Comparison of ENCODE assay signal across 15 cellular contexts in genomic region chr4:5996641-5997040, GRCh38. TPM values are rescaled to one million over a fixed set of nuclear protein-coding genes. Genes with fewer than 3 reads are reported as not detected.
DNase-seq lines count a peak whose midpoint lies in the region; ATAC-seq lines count a peak whose summit lies in the region.
"Had no signal": no experiment of that assay in that cellular context is flagged by ENCODE, and none has a peak within 500 bp of the region (broad histone marks: within the 10 kb centered on the region; RNA-seq: fewer than 3 reads in every experiment).

No MANE protein-coding gene starts in this region.

- H3K9ac ChIP-seq in Karpas-422 (ENCODE audit: low read length): peak overlapping the region; percentile 39

- H4K20me1 ChIP-seq in Karpas-422 (ENCODE audit: insufficient read depth, low read depth, low read length): no peaks in the 10 kb centered on the region

- H3K27ac Mint-ChIP-seq in CD8-positive, alpha-beta memory T cell: peak overlapping the region in 2 of 8 donors; percentile 14 to 37
- H3K27ac Mint-ChIP-seq in activated CD4-positive, alpha-beta T cell treated with anti-CD3 and anti-CD28 coated beads, Interleukin-2, amount 10 ng/mL, durations not matched to agents 24 days and 14 days: no peak overlapping the region
- H3K27ac Mint-ChIP-seq: CD4-positive, alpha-beta T cell had no signal

- intact Hi-C loops in activated CD4-positive, alpha-beta T cell treated with anti-CD3 and anti-CD28 coated beads, Interleukin-2, amount 10 ng/mL, durations not matched to agents 24 days and 14 days (cut with micrococcal nuclease): loop anchor here (10.0 kb wide), 1 partner anchor 258 kb away; no protein-coding TSS in a partner anchor

- no peak overlapping the region for H2AFZ ChIP-seq in Karpas-422 (ENCODE audit: low read length)

- no peak for ATAC-seq in HG02885 (IDR thresholded peaks at IDR 0.05; ENCODE audit: poor library complexity, unreplicated experiment)

- POLR2A ChIA-PET in CD8-positive, alpha-beta memory T cell (lab: Charles Lee): no interaction called here

- no peaks in the 10 kb centered on the region for H3K79me2 ChIP-seq in Karpas-422 (ENCODE audit: low read length)

- peaks cover 0 to 7% of the 10 kb centered on the region in 2 donors for H3K27me3 Mint-ChIP-seq in CD8-positive, alpha-beta memory T cell
- H3K27me3 Mint-ChIP-seq in activated CD4-positive, alpha-beta T cell treated with anti-CD3 and anti-CD28 coated beads, Interleukin-2, amount 10 ng/mL, durations not matched to agents 24 days and 14 days: peaks cover 2% of the 10 kb centered on the region

- H3K9me3 ChIP-seq in Karpas-422 (ENCODE audit: low read length): no peaks in the 10 kb centered on the region
- H3K9me3 ChIP-seq in CD8-positive, alpha-beta memory T cell (ENCODE audit: low read length): no peaks in the 10 kb centered on the region

- peaks cover 0 to 2% (median 0%) of the 10 kb centered on the region in 3 donors for H3K36me3 Mint-ChIP-seq in CD8-positive, alpha-beta memory T cell
- H3K36me3 Mint-ChIP-seq in activated CD4-positive, alpha-beta T cell treated with anti-CD3 and anti-CD28 coated beads, Interleukin-2, amount 10 ng/mL, durations not matched to agents 24 days and 14 days (ENCODE audit: low read depth): no peaks in the 10 kb centered on the region

- H3K4me3 Mint-ChIP-seq in CD8-positive, alpha-beta memory T cell: no peak overlapping the region
- H3K4me3 Mint-ChIP-seq in activated CD4-positive, alpha-beta T cell treated with anti-CD3 and anti-CD28 coated beads, Interleukin-2, amount 10 ng/mL, durations not matched to agents 24 days and 14 days: no peak overlapping the region
- H3K4me3 Mint-ChIP-seq: CD4-positive, alpha-beta T cell had no signal

- peak overlapping the region; percentile 69 for H3K4me2 ChIP-seq in Karpas-422 (ENCODE audit: low read depth, low read length, poor library complexity, severe bottlenecking)

- peak overlapping the region; percentile 75 for H3K27ac ChIP-seq in Karpas-422 (ENCODE audit: low read length)
- H3K27ac ChIP-seq in CD8-positive, alpha-beta memory T cell (ENCODE audit: low read depth, low read length): no peak overlapping the region

- no peaks in the 10 kb centered on the region for H3K36me3 ChIP-seq in Karpas-422 (ENCODE audit: insufficient read depth, low read length)
- no peaks in the 10 kb centered on the region for H3K36me3 ChIP-seq in CD8-positive, alpha-beta memory T cell (ENCODE audit: insufficient read depth, low read length)

- H3K9me3 Mint-ChIP-seq in CD8-positive, alpha-beta memory T cell: no peaks in the 10 kb centered on the region
- no peaks in the 10 kb centered on the region for H3K9me3 Mint-ChIP-seq in activated CD4-positive, alpha-beta T cell treated with anti-CD3 and anti-CD28 coated beads, Interleukin-2, amount 10 ng/mL, durations not matched to agents 24 days and 14 days
- H3K9me3 Mint-ChIP-seq: CD4-positive, alpha-beta T cell had no signal

- peak; percentile 39 for DNase-seq in NCI-H345 (lab: John Stamatoyannopoulos, UW)
- DNase-seq in NCI-H345 treated with DMSO at 0.1 percent for 48 hours (lab: John Stamatoyannopoulos, UW; ENCODE audit: unreplicated experiment): no peak
- peak; percentile 67 for DNase-seq in COLO668 (lab: John Stamatoyannopoulos, UW; ENCODE audit: unreplicated experiment)
- no peak for DNase-seq in Karpas-422
- peak; percentile 36 for DNase-seq in islet precursor cell
- DNase-seq in CD8-positive, alpha-beta memory T cell: no peak
- no peak for DNase-seq in activated CD4-positive, alpha-beta T cell treated with anti-CD3 and anti-CD28 coated beads, Interleukin-2, amount 10 ng/mL, durations not matched to agents 24 days and 14 days
- DNase-seq: AML-193; CD4-positive, alpha-beta T cell; Kasumi-1; NCI-H1694; NCI-H2171; NCI-H524 treated with DMSO at 0.1 percent for 48 hours; NK-92 treated with Interleukin-12 subunit alpha and Interleukin-12 subunit beta, amount 100 ng/mL, for 24 hours had no signal

- H3K4me1 Mint-ChIP-seq in CD8-positive, alpha-beta memory T cell: peaks cover 0 to 5% (median 0%) of the 10 kb centered on the region in 3 donors
- H3K4me1 Mint-ChIP-seq in activated CD4-positive, alpha-beta T cell treated with anti-CD3 and anti-CD28 coated beads, Interleukin-2, amount 10 ng/mL, durations not matched to agents 24 days and 14 days: peaks cover 6% of the 10 kb centered on the region

- H3K4me1 ChIP-seq in Karpas-422 (ENCODE audit: low read length): peaks cover 70% of the 10 kb centered on the region
- H3K4me1 ChIP-seq in CD8-positive, alpha-beta memory T cell (ENCODE audit: insufficient read depth, low read length): no peaks in the 10 kb centered on the region

- H3K9me2 ChIP-seq in Karpas-422 (replicated peaks; ENCODE audit: insufficient read depth, low read length): no peaks in the 10 kb centered on the region

- H3K4me3 ChIP-seq in Karpas-422 (ENCODE audit: low read length): no peak overlapping the region
- no peak overlapping the region for H3K4me3 ChIP-seq in CD8-positive, alpha-beta memory T cell (ENCODE audit: low read length)

- CTCF ChIA-PET in CD8-positive, alpha-beta memory T cell (lab: Charles Lee): interaction anchor here (3.9 kb wide), 1 partner anchor 331 kb away, joined by 35 read pairs; no protein-coding TSS in a partner anchor

- no peaks in the 10 kb centered on the region for H3K27me3 ChIP-seq in Karpas-422 (ENCODE audit: low read length)
- no peaks in the 10 kb centered on the region for H3K27me3 ChIP-seq in CD8-positive, alpha-beta memory T cell (ENCODE audit: insufficient read depth, low read length, poor library complexity, severe bottlenecking)

RNA-seq across cellular contexts. Expression of gene C4orf50, which starts 21.6 kb away (rescaled TPM):
- 0.19 and 0.32 TPM in 2 replicates for total RNA-seq in Karpas-422 (2014; rRNA removed; shearing (Covaris generic); ENCODE audit: low replicate concordance)
- under 1 TPM; 0.24 to 0.37 TPM for total RNA-seq in CD8-positive, alpha-beta memory T cell
- polyA plus RNA-seq in CD8-positive, alpha-beta memory T cell: 0.08 TPM
- total RNA-seq in activated CD4-positive, alpha-beta T cell treated with anti-CD3 and anti-CD28 coated beads, Interleukin-2, amount 10 ng/mL, durations not matched to agents 24 days and 14 days: 0.16 and 0.21 TPM in 2 replicates

Comparison
In these comparisons a context has a peak if more than half of its experiments do, and no peak if none do; other contexts are left out.
1. DNase-seq: peak in NCI-H345 (single experiment), COLO668 (single experiment) and islet precursor cell (single experiment); none in NCI-H345 treated with DMSO at 0.1 percent for 48 hours (single experiment), Karpas-422 (single experiment), CD8-positive, alpha-beta memory T cell (0 of 5) and activated CD4-positive, alpha-beta T cell treated with anti-CD3 and anti-CD28 coated beads, Interleukin-2, amount 10 ng/mL, durations not matched to agents 24 days and 14 days (single experiment).